ENCODE assay signal across 1 cellular context in genomic region chr17:73820686-73821448, GRCh38.
TF ChIP-seq lines count a peak whose summit lies in the region.

No MANE protein-coding gene starts in this region.

TF ChIP-seq in WTC11, 78 proteins besides CTCF, POLR2A, EP300 and RAD21 (continued from another document and continues in another):
- TF ChIP-seq ZNF281 (CRISPR knock-in tag; IDR thresholded peaks at IDR 0.05) (0 out of 2 replicates have a peak, but pooled peaks have one; percentile 49), MAX (CRISPR knock-in tag; IDR thresholded peaks at IDR 0.05) (peak; percentile 91), OVOL2 (CRISPR knock-in tag; IDR thresholded peaks at IDR 0.05; ENCODE audit: borderline replicate concordance) (no peak), ZSCAN18 (CRISPR knock-in tag; IDR thresholded peaks at IDR 0.05) (no peak), ARID4B (CRISPR knock-in tag; IDR thresholded peaks at IDR 0.05; ENCODE audit: borderline replicate concordance) (no peak; the same call in 1 of the 2 replicates), AFF4 (CRISPR knock-in tag; IDR thresholded peaks at IDR 0.05; ENCODE audit: borderline replicate concordance) (peak; percentile 89), PRDM15 (CRISPR knock-in tag; IDR thresholded peaks at IDR 0.05) (no peak), MYBL2 (CRISPR knock-in tag; IDR thresholded peaks at IDR 0.05) (peak; percentile 96), ZNF232 (CRISPR knock-in tag; IDR thresholded peaks at IDR 0.05) (no peak), ZNF263 (CRISPR knock-in tag; IDR thresholded peaks at IDR 0.05; ENCODE audit: low read depth) (no peak; the same call in 1 of the 2 replicates), ZNF671 (CRISPR knock-in tag; IDR thresholded peaks at IDR 0.05) (peak; percentile 60; the same call in 1 of the 2 replicates), SP1 (CRISPR knock-in tag; conservative IDR thresholded peaks at IDR 0.05) (peak; percentile 76), CREM (CRISPR knock-in tag; IDR thresholded peaks at IDR 0.05) (0 out of 2 replicates have a peak, but pooled peaks have one; percentile 71), ESRRA (CRISPR knock-in tag; IDR thresholded peaks at IDR 0.05; ENCODE audit: borderline replicate concordance) (no peak), USF2 (CRISPR knock-in tag; IDR thresholded peaks at IDR 0.05) (peak; percentile 79), FOXP4 (CRISPR knock-in tag; IDR thresholded peaks at IDR 0.05) (peak; percentile 93; the same call in 1 of the 2 replicates), FOXJ3 (CRISPR knock-in tag; IDR thresholded peaks at IDR 0.05; ENCODE audit: borderline replicate concordance) (no peak), ZMAT4 (CRISPR knock-in tag; IDR thresholded peaks at IDR 0.05) (no peak), TP53 (CRISPR knock-in tag; IDR thresholded peaks at IDR 0.05) (0 out of 2 replicates have a peak, but pooled peaks have one; percentile 59), KAT7 (CRISPR knock-in tag; IDR thresholded peaks at IDR 0.05; ENCODE audit: borderline replicate concordance) (no peak), ZNF138 (CRISPR knock-in tag; conservative IDR thresholded peaks at IDR 0.05) (0 out of 2 replicates have a peak, but pooled peaks have one; percentile 62), ZNF396 (CRISPR knock-in tag; IDR thresholded peaks at IDR 0.05; ENCODE audit: borderline replicate concordance) (no peak), ZBTB43 (CRISPR knock-in tag; IDR thresholded peaks at IDR 0.05) (peak; percentile 67), NR2C2 (CRISPR knock-in tag; IDR thresholded peaks at IDR 0.05) (no peak), TEAD1 (CRISPR knock-in tag; IDR thresholded peaks at IDR 0.05) (peak; percentile 92; the same call in 1 of the 2 replicates), NR1H2 (CRISPR knock-in tag; IDR thresholded peaks at IDR 0.05) (no peak), GABPB1 (CRISPR knock-in tag; IDR thresholded peaks at IDR 0.05) (no peak), NFE2L1 (CRISPR knock-in tag; IDR thresholded peaks at IDR 0.05) (peak; percentile 87), ZNF317 (CRISPR knock-in tag; IDR thresholded peaks at IDR 0.05; ENCODE audit: borderline replicate concordance, low read depth) (no peak), GRHL2 (CRISPR knock-in tag; IDR thresholded peaks at IDR 0.05; ENCODE audit: insufficient replicate concordance, severe bottlenecking) (no peak), ZNF416 (CRISPR knock-in tag; IDR thresholded peaks at IDR 0.05) (no peak), EMX1 (CRISPR knock-in tag; IDR thresholded peaks at IDR 0.05) (0 out of 2 replicates have a peak, but pooled peaks have one; percentile 64), SMAD3 (CRISPR knock-in tag; IDR thresholded peaks at IDR 0.05; ENCODE audit: borderline replicate concordance) (peak; percentile 77; the same call in 1 of the 2 replicates), CBFB (CRISPR knock-in tag; IDR thresholded peaks at IDR 0.05; ENCODE audit: low read depth) (0 out of 2 replicates have a peak, but pooled peaks have one; percentile 44), ATF3 (CRISPR knock-in tag; conservative IDR thresholded peaks at IDR 0.05) (no peak), JAZF1 (CRISPR knock-in tag; IDR thresholded peaks at IDR 0.05) (no peak)
